In the genomic region with DNA sequence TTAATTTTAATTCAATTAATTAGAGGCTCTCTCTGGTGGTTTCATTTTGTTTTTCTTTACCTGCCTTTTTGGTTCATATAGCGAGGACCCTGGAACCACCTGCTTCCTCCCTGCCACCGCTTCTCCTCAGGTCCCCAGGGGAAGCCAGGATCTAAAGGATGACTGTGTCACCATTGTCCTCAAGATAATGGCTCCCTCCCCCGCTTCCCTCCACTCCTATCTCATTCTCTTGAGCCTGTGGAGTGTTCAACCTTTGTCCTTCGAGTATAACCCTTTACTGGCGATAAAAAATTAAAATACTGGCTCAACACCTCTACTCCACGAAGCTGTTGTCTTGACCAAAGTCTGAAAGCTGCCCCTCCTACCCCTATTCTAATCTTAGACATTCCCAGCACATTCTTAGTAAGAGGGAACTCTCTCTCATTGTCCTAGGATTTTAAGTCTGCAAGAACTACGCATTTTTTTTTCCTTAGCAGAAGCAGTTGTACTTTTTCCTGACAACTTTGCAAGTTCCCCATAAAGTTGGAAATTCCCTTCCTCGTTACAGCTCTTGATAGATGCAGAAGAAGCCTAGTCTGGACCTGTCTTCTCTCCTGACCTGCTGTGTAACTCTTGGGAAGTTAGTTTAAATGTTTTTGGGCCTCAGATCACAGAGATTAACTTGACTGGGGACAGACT, we compare ENCODE assay signal across 13 cellular contexts. TPM values are rescaled to one million over a fixed set of nuclear protein-coding genes. Genes with fewer than 3 reads are reported as not detected.
A peak's percentile ranks its signal among the peaks of the same experiment; 100 is the strongest.
DNase-seq lines count a peak whose midpoint lies in the region; ATAC-seq and TF ChIP-seq lines count a peak whose summit lies in the region.
"Had no signal": no experiment of that assay in that cellular context is flagged by ENCODE, and none has a peak within 500 bp of the region (broad histone marks: within the 10 kb centered on the region; RNA-seq: fewer than 3 reads in every experiment).

No MANE protein-coding gene starts in this region.

- intact Hi-C loops in Caco-2 (cut with micrococcal nuclease; ENCODE audit: unreplicated experiment): loop anchor here (2.0 kb wide), 1 partner anchor 15 kb away; no protein-coding TSS in a partner anchor
- intact Hi-C loops in mucosa of descending colon (cut with DNase I, micrococcal nuclease): no loop called here

- TF ChIP-seq CTCF in Caco-2 (IDR thresholded peaks at IDR 0.05; ENCODE audit: insufficient read depth in 1 of 2, low read depth in 1 of 2, low read length in 1 of 2, severe bottlenecking in 1 of 2, unreplicated experiment in 1 of 2) (no peak), mucosa of descending colon (IDR thresholded peaks at IDR 0.05) (no peak), WERI-Rb-1 (IDR thresholded peaks at IDR 0.05; ENCODE audit: low read depth, low read length) (no peak)

- POLR2A ChIA-PET in Caco-2 (lab: Charles Lee): interaction anchor here (1.0 kb wide), 1 partner anchor 60 kb away, joined by 4 read pairs; the partner anchor contains the start of gene EIF2D

- no peak overlapping the region for H3K27ac Mint-ChIP-seq in Caco-2 (ENCODE audit: unreplicated experiment)
- H3K27ac Mint-ChIP-seq: progenitor cell of endocrine pancreas; stimulated activated naive B cell treated with anti-CD40 and anti-IgM and Interleukin-4, amounts not matched to agents 10 μg/mL and 1 μg/mL and 100 μg/mL, for 72 hours had no signal

- peaks cover 41% of the 10 kb centered on the region for H3K4me1 Mint-ChIP-seq in Caco-2 (ENCODE audit: low read depth, unreplicated experiment)

- H3K9ac ChIP-seq in duodenal mucosa (ENCODE audit: low read depth in 1 of 2, low read length in 2 of 2): peak overlapping the region in 1 of 2 donors; percentile 15

- CTCF ChIA-PET in Caco-2 (lab: Charles Lee): interaction anchor here (0.7 to 2.4 kb wide), 6 partner anchors 8 to 240 kb away, joined by 3 to 20 read pairs (median 4); partner anchors contain the start of genes EIF2D and MAPKAPK2

- ATAC-seq in mucosa of descending colon: peak; percentile 79
- no peak for ATAC-seq in HG02852 (IDR thresholded peaks at IDR 0.05; ENCODE audit: unreplicated experiment)

- H3K36me3 Mint-ChIP-seq in Caco-2 (ENCODE audit: insufficient read depth, unreplicated experiment): peaks cover 5% of the 10 kb centered on the region
- H3K36me3 Mint-ChIP-seq: stimulated activated naive B cell treated with anti-CD40 and anti-IgM and Interleukin-4, amounts not matched to agents 10 μg/mL and 1 μg/mL and 100 μg/mL, for 72 hours had no signal

- no TSS peak for BruUV-seq in Caco-2 (replicated peaks; lab: Mats Ljungman, UMichigan)

- H3K36me3 ChIP-seq in Caco-2 (ENCODE audit: control insufficient read depth, insufficient read depth, low read length): no peaks in the 10 kb centered on the region
- H3K36me3 ChIP-seq in duodenal mucosa (ENCODE audit: control insufficient read depth in 1 of 2, insufficient read depth in 2 of 2, low read length in 2 of 2): no peaks in the 10 kb centered on the region
- no peaks in the 10 kb centered on the region for H3K36me3 ChIP-seq in mucosa of descending colon (ENCODE audit: low read depth)
- no peaks in the 10 kb centered on the region for H3K36me3 ChIP-seq in WERI-Rb-1

- H3K4me3 ChIP-seq in Caco-2 (ENCODE audit: low read depth, low read length) (no peak overlapping the region), duodenal mucosa (ENCODE audit: low read depth in 1 of 2, low read length in 2 of 2) (peak overlapping the region; percentile 22 to 31), mucosa of descending colon (no peak overlapping the region), WERI-Rb-1 (ENCODE audit: low read depth, low read length) (no peak overlapping the region)
- H3K4me3 ChIP-seq: PC-9 had no signal

- H3K9me3 ChIP-seq in Caco-2 (no peaks in the 10 kb centered on the region), duodenal mucosa (ENCODE audit: control insufficient read depth in 1 of 2, low read length in 2 of 2) (no peaks in the 10 kb centered on the region), mucosa of descending colon (no peaks in the 10 kb centered on the region), WERI-Rb-1 (ENCODE audit: severe bottlenecking) (no peaks in the 10 kb centered on the region)

- no peaks in the 10 kb centered on the region for H3K9me3 Mint-ChIP-seq in Caco-2 (ENCODE audit: unreplicated experiment)
- H3K9me3 Mint-ChIP-seq: stimulated activated naive B cell treated with anti-CD40 and anti-IgM and Interleukin-4, amounts not matched to agents 10 μg/mL and 1 μg/mL and 100 μg/mL, for 72 hours had no signal

- DNase-seq in Caco-2: peak; percentile 69 to 80
- peak; percentile 86 to 91 for DNase-seq in NCI-H187 (lab: John Stamatoyannopoulos, UW)
- peak in 1 of 3 donors; percentile 62 for DNase-seq in mucosa of descending colon
- no peak for DNase-seq in stimulated activated CD4-positive, alpha-beta T cell treated with anti-CD3 and anti-CD28 coated beads, Interleukin-4, amount 100 ng/mL, for 1 hour
- DNase-seq in activated CD4-positive, alpha-beta T cell treated with anti-CD3 and anti-CD28 coated beads for 1 hour: no peak
- no peak for DNase-seq in WERI-Rb-1
- DNase-seq: C1 segment of cervical spinal cord; PC-9; stimulated activated naive B cell treated with anti-CD40 and anti-IgM and Interleukin-4, amounts not matched to agents 10 μg/mL and 1 μg/mL and 100 μg/mL, for 72 hours had no signal

- peaks cover 48% of the 10 kb centered on the region for H3K4me1 ChIP-seq in Caco-2
- H3K4me1 ChIP-seq in duodenal mucosa (ENCODE audit: control insufficient read depth in 1 of 2, insufficient read depth in 2 of 2, low read length in 2 of 2): peaks cover 49 to 53% of the 10 kb centered on the region in 2 donors
- H3K4me1 ChIP-seq in mucosa of descending colon (ENCODE audit: low read depth): peaks cover 26% of the 10 kb centered on the region

- H3K27me3 ChIP-seq in Caco-2 (replicated peaks; ENCODE audit: control insufficient read depth, insufficient read depth, low read length): no peaks in the 10 kb centered on the region
- H3K27me3 ChIP-seq in duodenal mucosa (ENCODE audit: control insufficient read depth in 1 of 2, insufficient read depth in 2 of 2, low read length in 2 of 2): no peaks in the 10 kb centered on the region
- H3K27me3 ChIP-seq in WERI-Rb-1 (ENCODE audit: insufficient read depth, low read depth, severe bottlenecking): no peaks in the 10 kb centered on the region

- H3K27me3 Mint-ChIP-seq in Caco-2 (ENCODE audit: insufficient read depth, unreplicated experiment): no peaks in the 10 kb centered on the region

- H3K4me3 Mint-ChIP-seq in Caco-2 (ENCODE audit: unreplicated experiment): no peak overlapping the region
- H3K4me3 Mint-ChIP-seq: stimulated activated naive B cell treated with anti-CD40 and anti-IgM and Interleukin-4, amounts not matched to agents 10 μg/mL and 1 μg/mL and 100 μg/mL, for 72 hours had no signal

- peak overlapping the region; percentile 71 for H3K27ac ChIP-seq in duodenal mucosa (ENCODE audit: low read depth, low read length)
- no peak overlapping the region for H3K27ac ChIP-seq in WERI-Rb-1
- H3K27ac ChIP-seq: HL-60, PC-9 had no signal

RNA-seq across cellular contexts. Expression of gene MAPKAPK2, which starts 12.6 kb away (rescaled TPM):
- total RNA-seq in Caco-2 (2022) (88.2 and 96.8 TPM in 2 replicates), mucosa of descending colon (10 to 100 TPM; 68.4 to 75.2 (median 72.1) TPM)

RNA-seq across cellular contexts. Expression of gene DYRK3, which starts 36.8 kb away (rescaled TPM):
- total RNA-seq in Caco-2 (2022): 0.16 TPM in 1 of 2 replicates, not detected in the other
- total RNA-seq in mucosa of descending colon: 1 to 10 TPM in 2 of 3 donors, under 1 TPM in 1; 0.61 to 4.7 (median 1.4) TPM

RNA-seq across cellular contexts. Expression of gene EIF2D, which starts 59.9 kb away (rescaled TPM):
- total RNA-seq in Caco-2 (2022): 37.9 and 39.6 TPM in 2 replicates
- total RNA-seq in mucosa of descending colon: 10 to 100 TPM; 36.8 to 47.8 (median 43.9) TPM

Comparison
In these comparisons a context has a peak if more than half of its experiments do, and no peak if none do; other contexts are left out.
1. DNase-seq: peak in Caco-2 (2 of 2) and NCI-H187 (2 of 2); none in stimulated activated CD4-positive, alpha-beta T cell treated with anti-CD3 and anti-CD28 coated beads, Interleukin-4, amount 100 ng/mL, for 1 hour (single experiment), activated CD4-positive, alpha-beta T cell treated with anti-CD3 and anti-CD28 coated beads for 1 hour (single experiment) and WERI-Rb-1 (single experiment).
2. H3K4me3 ChIP-seq: peak in duodenal mucosa (2 of 2); none in Caco-2 (single experiment), mucosa of descending colon (single experiment) and WERI-Rb-1 (single experiment).